Comparison of ENCODE assay signal across 23 cellular contexts in genomic region chr4:60088803-60089202, GRCh38.
DNase-seq lines count a peak whose midpoint lies in the region; ATAC-seq, FAIRE-seq and TF ChIP-seq lines count a peak whose summit lies in the region.
"Had no signal": no experiment of that assay in that cellular context is flagged by ENCODE, and none has a peak within 500 bp of the region (broad histone marks: within the 10 kb centered on the region; RNA-seq: fewer than 3 reads in every experiment).

No MANE protein-coding gene starts in this region.

- H3K23ac ChIP-seq in H1 (ENCODE audit: insufficient read length), result no peak overlapping the region
- no peak overlapping the region for H3K23ac ChIP-seq in mesendoderm (ENCODE audit: low read length)

- CTCF ChIA-PET in H1 (lab: Charles Lee; ENCODE audit: partially characterized antibody), result no interaction called here

- no peak overlapping the region for H2BK5ac ChIP-seq in H1 (ENCODE audit: low read depth, low read length)
- H2BK5ac ChIP-seq in mesendoderm (ENCODE audit: low read length), result no peak overlapping the region

- TF ChIP-seq POLR2A in H1 (IDR thresholded peaks at IDR 0.05; ENCODE audit: control extremely low read depth in 1 of 2, low read depth in 2 of 2, low read length in 2 of 2), result no peak

- H2BK20ac ChIP-seq in H1 (ENCODE audit: low read length), result no peak overlapping the region

- H4K8ac ChIP-seq in H1 (ENCODE audit: extremely low read depth, insufficient read depth, low read length) (no peak overlapping the region), mesendoderm (ENCODE audit: low read depth, low read length) (no peak overlapping the region)

- DNase-seq in GM23338 (ENCODE audit: low spot score) (peak; percentile 47), H1 (ENCODE audit: low read depth in 1 of 2, low spot score in 2 of 2) (no peak), mesendoderm (peak; percentile 24), WERI-Rb-1 (no peak), activated T-cell treated with anti-CD3 and anti-CD28 coated beads for 4 hours (no peak), SIG-M5 treated with dmso at 0.1 percent for 504 hours (lab: John Stamatoyannopoulos, UW; ENCODE audit: unreplicated experiment) (no peak)
- DNase-seq: Caco-2; CD4-positive, CD25-positive, alpha-beta regulatory T cell; CD8-positive, alpha-beta T cell; DMS153; EL; GDM1; GOT3; H7 had no signal

- peaks cover 3% of the 10 kb centered on the region; the same call in 2 of the 3 replicates for H3K36me3 Mint-ChIP-seq in GM23338 (ENCODE audit: low read depth)
- H3K36me3 Mint-ChIP-seq: CD4-positive, CD25-positive, alpha-beta regulatory T cell; CD8-positive, alpha-beta T cell had no signal

- no peak overlapping the region for H2AK5ac ChIP-seq in H1 (ENCODE audit: low read depth, low read length)
- H2AK5ac ChIP-seq in mesendoderm (ENCODE audit: low read length), result no peak overlapping the region

- H3K4me3 ChIP-seq in GM23338, result peak overlapping the region; percentile 14
- no peak overlapping the region for H3K4me3 ChIP-seq in HUES6 (ENCODE audit: low read depth, low read length)
- peak overlapping the region in 1 of 4 experiments; percentile 19; a peak in 1 of 8 replicates for H3K4me3 ChIP-seq in H1 (ENCODE audit: extremely low read depth in 1 of 4, insufficient read depth in 2 of 4, low read depth in 3 of 4, low read length in 4 of 4)
- no peak overlapping the region for H3K4me3 ChIP-seq in mesendoderm (ENCODE audit: low read length)
- no peak overlapping the region for H3K4me3 ChIP-seq in WERI-Rb-1 (ENCODE audit: low read depth, low read length)
- H3K4me3 ChIP-seq: BLaER1, GM12878 had no signal

- H3K4me2 ChIP-seq in GM23338 (peak overlapping the region; percentile 56), H1 (ENCODE audit: insufficient read depth in 1 of 2, low read depth in 2 of 2, low read length in 2 of 2) (peak overlapping the region; percentile 38 to 50), mesendoderm (ENCODE audit: low read length) (no peak overlapping the region)
- H3K4me2 ChIP-seq: BLaER1 had no signal

- H4K20me1 ChIP-seq in GM23338 (replicated peaks; ENCODE audit: insufficient read depth), result no peaks in the 10 kb centered on the region
- H4K20me1 ChIP-seq in H1 (replicated peaks in 1 of 2; ENCODE audit: control insufficient read depth in 1 of 2, insufficient read depth in 2 of 2, low read length in 2 of 2), result no peaks in the 10 kb centered on the region
- H4K20me1 ChIP-seq: BLaER1 had no signal

- H3K4ac ChIP-seq in H1 (replicated peaks; ENCODE audit: insufficient read length, low read depth, low read length) (no peak overlapping the region), mesendoderm (ENCODE audit: low read depth, low read length) (no peak overlapping the region)

- H3F3A ChIP-seq in GM23338 (replicated peaks; ENCODE audit: low read depth), result no peaks in the 10 kb centered on the region

- no peak overlapping the region for H4K91ac ChIP-seq in H1 (replicated peaks; ENCODE audit: insufficient read length, low read length)

- peaks cover 17% of the 10 kb centered on the region for H3K4me1 ChIP-seq in GM23338 (ENCODE audit: insufficient read depth)
- peaks cover 14% of the 10 kb centered on the region for H3K4me1 ChIP-seq in HUES6 (ENCODE audit: control insufficient read depth, insufficient read depth, low read length)
- H3K4me1 ChIP-seq in H1 (replicated peaks in 1 of 4; ENCODE audit: control insufficient read depth in 3 of 4, insufficient read depth in 4 of 4, low read length in 3 of 4), result peaks cover 0 to 2% (median 0%) of the 10 kb centered on the region in 4 experiments; a peak in 2 of 7 replicates
- no peaks in the 10 kb centered on the region for H3K4me1 ChIP-seq in mesendoderm (ENCODE audit: control insufficient read depth, low read depth, low read length)
- H3K4me1 ChIP-seq: BLaER1, Caco-2 had no signal

- peaks cover 21% of the 10 kb centered on the region; the same call in 2 of the 3 replicates for H3K4me1 Mint-ChIP-seq in GM23338
- H3K4me1 Mint-ChIP-seq: B cell; CD4-positive, CD25-positive, alpha-beta regulatory T cell had no signal

- H2BK12ac ChIP-seq in H1 (ENCODE audit: low read depth, low read length), result no peak overlapping the region

- H3K27ac Mint-ChIP-seq in GM23338, result peak overlapping the region; percentile 87; the same call in 1 of the 2 replicates
- H3K27ac Mint-ChIP-seq: B cell; CD4-positive, CD25-positive, alpha-beta regulatory T cell; CD8-positive, alpha-beta T cell had no signal

- no peaks in the 10 kb centered on the region for H3K9me3 Mint-ChIP-seq in GM23338

- H3K27me3 Mint-ChIP-seq in GM23338 (ENCODE audit: insufficient read depth, low read depth, poor library complexity), result no peaks in the 10 kb centered on the region
- H3K27me3 Mint-ChIP-seq: B cell; CD4-positive, CD25-positive, alpha-beta regulatory T cell had no signal

- no peaks in the 10 kb centered on the region for H3K23me2 ChIP-seq in H1 (ENCODE audit: low read depth, low read length)

- H3K79me2 ChIP-seq in GM23338 (replicated peaks; ENCODE audit: insufficient read depth) (no peaks in the 10 kb centered on the region), H1 (ENCODE audit: control insufficient read depth in 1 of 2, insufficient read depth in 2 of 2, low read length in 2 of 2) (no peaks in the 10 kb centered on the region), mesendoderm (ENCODE audit: control insufficient read depth, insufficient read depth, low read length) (no peaks in the 10 kb centered on the region)

- H3K9me3 ChIP-seq in HUES6 (ENCODE audit: control insufficient read depth, insufficient read depth, low read depth, low read length) (no peaks in the 10 kb centered on the region), H1 (ENCODE audit: insufficient read depth in 2 of 2, low read depth in 1 of 2, low read length in 1 of 2) (no peaks in the 10 kb centered on the region), WERI-Rb-1 (ENCODE audit: severe bottlenecking) (no peaks in the 10 kb centered on the region)
- H3K9me3 ChIP-seq: BLaER1, Caco-2 had no signal

- H3K27me3 ChIP-seq in GM23338 (ENCODE audit: insufficient read depth) (no peaks in the 10 kb centered on the region), HUES6 (ENCODE audit: control insufficient read depth, insufficient read depth, low read length) (no peaks in the 10 kb centered on the region), H1 (replicated peaks in 1 of 4; ENCODE audit: control insufficient read depth in 3 of 4, extremely low read depth in 1 of 4, insufficient read depth in 3 of 4, low read length in 3 of 4) (no peaks in the 10 kb centered on the region), mesendoderm (ENCODE audit: insufficient read depth, low read length, poor library complexity) (no peaks in the 10 kb centered on the region), WERI-Rb-1 (ENCODE audit: insufficient read depth, low read depth, severe bottlenecking) (no peaks in the 10 kb centered on the region)
- H3K27me3 ChIP-seq: BLaER1 had no signal

- H4K5ac ChIP-seq in H1 (ENCODE audit: insufficient read length, low read depth, low read length) (no peak overlapping the region), mesendoderm (ENCODE audit: low read length) (no peak overlapping the region)

- H3K4me3 Mint-ChIP-seq in GM23338, result peak overlapping the region; percentile 26; the same call in 2 of the 3 replicates
- H3K4me3 Mint-ChIP-seq: B cell; CD4-positive, CD25-positive, alpha-beta regulatory T cell; CD8-positive, alpha-beta T cell had no signal

- H3K56ac ChIP-seq in H1 (replicated peaks; ENCODE audit: insufficient read length, low read depth, low read length) (no peak overlapping the region), mesendoderm (ENCODE audit: low read length) (no peak overlapping the region)

- H2AFZ ChIP-seq in GM23338 (no peak overlapping the region), H1 (ENCODE audit: low read length) (no peak overlapping the region)

- POLR2A ChIA-PET in H1 (lab: Charles Lee; ENCODE audit: partially characterized antibody), result no interaction called here

- no peaks in the 10 kb centered on the region for H3K36me3 ChIP-seq in GM23338 (ENCODE audit: insufficient read depth)
- no peaks in the 10 kb centered on the region for H3K36me3 ChIP-seq in HUES6 (ENCODE audit: control insufficient read depth, insufficient read depth, low read length)
- no peaks in the 10 kb centered on the region for H3K36me3 ChIP-seq in H1 (ENCODE audit: control insufficient read depth in 2 of 4, insufficient read depth in 4 of 4, low read length in 3 of 4)
- H3K36me3 ChIP-seq in mesendoderm (ENCODE audit: control insufficient read depth, insufficient read depth, low read length), result no peaks in the 10 kb centered on the region
- H3K36me3 ChIP-seq in WERI-Rb-1, result no peaks in the 10 kb centered on the region
- H3K36me3 ChIP-seq: BLaER1 had no signal

- H2BK120ac ChIP-seq in H1 (replicated peaks; ENCODE audit: low read depth, low read length), result no peak overlapping the region
- no peak overlapping the region for H2BK120ac ChIP-seq in mesendoderm (ENCODE audit: low read depth, low read length)

- 24% methylated on average over 1 of the region's 1 CpG; no CpG with 5 or more reads in 1 of the 2 experiments for WGBS in H1 (ENCODE audit: extremely low coverage in 1 of 2, insufficient coverage in 1 of 2, insufficient read length in 1 of 2, insufficient replicate concordance in 2 of 2, low coverage in 1 of 2, low lambda C conversion rate in 2 of 2, missing lambda C conversion rate in 1 of 2), 2 experiments
- no CpG with 5 or more reads among the region's 1 CpG for WGBS in mesendoderm (ENCODE audit: extremely low coverage, insufficient coverage, low lambda C conversion rate)

- H3K27ac ChIP-seq in GM23338 (ENCODE audit: low read depth), result peak overlapping the region; percentile 78
- H3K27ac ChIP-seq in HUES6 (ENCODE audit: low read depth, low read length), result peak overlapping the region; percentile 33; the same call in 1 of the 2 replicates
- no peak overlapping the region for H3K27ac ChIP-seq in H1 (ENCODE audit: low read depth, low read length)
- H3K27ac ChIP-seq in mesendoderm (ENCODE audit: low read depth, low read length), result no peak overlapping the region
- no peak overlapping the region for H3K27ac ChIP-seq in WERI-Rb-1
- H3K27ac ChIP-seq: 22Rv1, BLaER1, C4-2B had no signal

- H3K14ac ChIP-seq in H1 (ENCODE audit: insufficient read length), result no peak overlapping the region

- H2BK15ac ChIP-seq in H1 (ENCODE audit: low read length) (no peak overlapping the region), mesendoderm (replicated peaks; ENCODE audit: low read depth) (no peak overlapping the region)

- H3K18ac ChIP-seq in H1 (ENCODE audit: extremely low read depth, low read length) (no peak overlapping the region; the same call in 1 of the 2 replicates), mesendoderm (ENCODE audit: low read length) (no peak overlapping the region)

- H3K9ac ChIP-seq in HUES6 (ENCODE audit: low read length), result no peak overlapping the region
- no peak overlapping the region for H3K9ac ChIP-seq in H1 (replicated peaks in 1 of 4; ENCODE audit: extremely low read depth in 1 of 4, low read depth in 3 of 4, low read length in 3 of 4)
- no peak overlapping the region for H3K9ac ChIP-seq in mesendoderm (ENCODE audit: low read length)
- H3K9ac ChIP-seq: BLaER1 had no signal

- no peaks in the 10 kb centered on the region for H3K9me2 ChIP-seq in GM23338 (ENCODE audit: insufficient read depth)

- TF ChIP-seq CTCF in GM23338 (conservative IDR thresholded peaks at IDR 0.05; ENCODE audit: low read depth in 2 of 2), result no peak
- TF ChIP-seq CTCF in H1 (IDR thresholded peaks at IDR 0.05; ENCODE audit: control extremely low read depth in 1 of 3, insufficient read depth in 1 of 3, low read depth in 1 of 3, low read length in 3 of 3), result no peak
- no peak for TF ChIP-seq CTCF in WERI-Rb-1 (IDR thresholded peaks at IDR 0.05; ENCODE audit: low read depth, low read length)

- FAIRE-seq in H1 (lab: Jason Lieb, UNC), result no peak
- FAIRE-seq: GM12878, GM19239 had no signal

- H3K79me1 ChIP-seq in H1 (ENCODE audit: low read depth, low read length) (no peaks in the 10 kb centered on the region), mesendoderm (ENCODE audit: low read length) (no peaks in the 10 kb centered on the region)

- ATAC-seq in GM23338, result peak; percentile 83
- ATAC-seq in GM21717 (IDR thresholded peaks at IDR 0.05; ENCODE audit: unreplicated experiment), result no peak
- ATAC-seq: CD8-positive, alpha-beta T cell; GM12878; HCT116 had no signal

- no peak for TF ChIP-seq RAD21 in H1 (IDR thresholded peaks at IDR 0.05 in 1 of 2, conservative IDR thresholded peaks at IDR 0.05 in 1 of 2; ENCODE audit: low read depth in 2 of 2, low read length in 2 of 2)

- TF ChIP-seq EP300 in H1 (IDR thresholded peaks at IDR 0.05; ENCODE audit: borderline replicate concordance in 1 of 2, low read depth in 2 of 2, low read length in 2 of 2), result no peak

Comparison
In these comparisons a context has a peak if more than half of its experiments do, and no peak if none do; other contexts are left out.
1. DNase-seq: peak in GM23338 (single experiment) and mesendoderm (single experiment); none in H1 (0 of 2), WERI-Rb-1 (single experiment), activated T-cell treated with anti-CD3 and anti-CD28 coated beads for 4 hours (single experiment) and SIG-M5 treated with dmso at 0.1 percent for 504 hours (single experiment).
2. H3K27ac ChIP-seq: peak in GM23338 (single experiment) and HUES6 (single experiment); none in H1 (single experiment), mesendoderm (single experiment) and WERI-Rb-1 (single experiment).